Comparison of ENCODE assay signal across 10 cellular contexts in the genomic region with DNA sequence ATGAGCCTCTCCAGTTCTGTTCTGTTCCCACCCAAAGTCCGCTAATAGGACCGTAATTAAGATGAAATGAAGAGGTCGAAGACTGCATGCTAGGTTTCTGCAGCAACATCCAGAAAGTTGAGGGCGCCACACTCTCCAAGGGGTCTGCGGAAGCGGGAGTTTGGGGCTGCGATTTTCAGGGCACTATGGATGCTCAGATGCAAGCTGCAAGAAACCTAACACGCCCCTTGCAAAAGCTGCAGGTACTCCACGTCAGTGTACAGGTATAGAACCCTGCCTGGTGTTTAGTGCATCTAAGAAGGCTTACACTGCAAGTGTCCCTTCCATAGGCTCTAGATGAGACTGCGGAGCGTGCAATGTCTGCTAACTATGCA.
DNase-seq lines count a peak whose midpoint lies in the region; ATAC-seq and TF ChIP-seq lines count a peak whose summit lies in the region.
"Had no signal": no experiment of that assay in that cellular context is flagged by ENCODE, and none has a peak within 500 bp of the region (broad histone marks: within the 10 kb centered on the region; RNA-seq: fewer than 3 reads in every experiment).

No MANE protein-coding gene starts in this region.

- no peaks in the 10 kb centered on the region; the same call in 1 of the 2 replicates for H3K4me1 ChIP-seq in ES-I3 (ENCODE audit: insufficient read depth, low read length)

- peak overlapping the region; percentile 71; the same call in 1 of the 2 replicates for H3K9ac ChIP-seq in ES-I3 (ENCODE audit: low read depth, low read length)

- H3K27me3 Mint-ChIP-seq in CD14-positive monocyte (ENCODE audit: low read depth in 3 of 3) = peaks cover 47 to 68% (median 59%) of the 10 kb centered on the region in 3 donors
- H3K27me3 Mint-ChIP-seq in central memory CD8-positive, alpha-beta T cell = peaks cover 46% of the 10 kb centered on the region
- H3K27me3 Mint-ChIP-seq in natural killer cell treated with Interleukin-12 subunit alpha and Interleukin-12 subunit beta and Interleukin-15 and Interleukin-18, amount 100 ng/mL, for 72 hours = peaks cover 17 to 34% of the 10 kb centered on the region in 2 donors

- H3K4me1 Mint-ChIP-seq in CD14-positive monocyte = peaks cover 19% of the 10 kb centered on the region
- peaks cover 16% of the 10 kb centered on the region for H3K4me1 Mint-ChIP-seq in central memory CD8-positive, alpha-beta T cell
- H3K4me1 Mint-ChIP-seq in natural killer cell treated with Interleukin-12 subunit alpha and Interleukin-12 subunit beta and Interleukin-15 and Interleukin-18, amount 100 ng/mL, for 72 hours (ENCODE audit: low read depth in 2 of 2) = peaks cover 0 to 5% of the 10 kb centered on the region in 2 donors

- H3K36me3 Mint-ChIP-seq in CD14-positive monocyte = no peaks in the 10 kb centered on the region
- H3K36me3 Mint-ChIP-seq in central memory CD8-positive, alpha-beta T cell (ENCODE audit: insufficient read depth) = peaks cover 9% of the 10 kb centered on the region
- no peaks in the 10 kb centered on the region for H3K36me3 Mint-ChIP-seq in natural killer cell treated with Interleukin-12 subunit alpha and Interleukin-12 subunit beta and Interleukin-15 and Interleukin-18, amount 100 ng/mL, for 72 hours

- intact Hi-C loops in CD14-positive monocyte (cut with micrococcal nuclease) = no loop called here

- ATAC-seq in central memory CD8-positive, alpha-beta T cell (replicated peaks; ENCODE audit: extremely low read depth, poor library complexity, severe bottlenecking) = no peak
- no peak for ATAC-seq in natural killer cell treated with Interleukin-12 subunit alpha and Interleukin-12 subunit beta and Interleukin-15 and Interleukin-18, amount 100 ng/mL, for 72 hours

- DNase-seq in CD14-positive monocyte (ENCODE audit: low spot score) (no peak), iPS-NIHi7 (ENCODE audit: extremely low spot score) (no peak), ecto neural progenitor cell (ENCODE audit: low spot score) (no peak), T1000 (lab: John Stamatoyannopoulos, UW) (no peak)
- no peak for DNase-seq in central memory CD8-positive, alpha-beta T cell (ENCODE audit: low spot score in 2 of 2)
- no peak for DNase-seq in natural killer cell treated with Interleukin-12 subunit alpha and Interleukin-12 subunit beta and Interleukin-15 and Interleukin-18, amount 100 ng/mL, for 72 hours (ENCODE audit: low spot score)
- DNase-seq: amniotic stem cell, DMS79, NCI-H446 treated with DMSO at 0.1 percent for 48 hours had no signal

- H3K36me3 ChIP-seq in ES-I3 (ENCODE audit: insufficient read depth, low read length) = no peaks in the 10 kb centered on the region

- H3K9me3 ChIP-seq in ES-I3 (ENCODE audit: control insufficient read depth, insufficient read depth, low read length) = no peaks in the 10 kb centered on the region

- H3K9me3 Mint-ChIP-seq in CD14-positive monocyte = peaks cover 0 to 7% (median 3%) of the 10 kb centered on the region in 7 donors
- no peaks in the 10 kb centered on the region for H3K9me3 Mint-ChIP-seq in central memory CD8-positive, alpha-beta T cell
- no peaks in the 10 kb centered on the region for H3K9me3 Mint-ChIP-seq in natural killer cell treated with Interleukin-12 subunit alpha and Interleukin-12 subunit beta and Interleukin-15 and Interleukin-18, amount 100 ng/mL, for 72 hours

- TF ChIP-seq CTCF in CD14-positive monocyte (IDR thresholded peaks at IDR 0.05) = no peak

- peak overlapping the region; percentile 75 to 87 for H3K4me3 Mint-ChIP-seq in CD14-positive monocyte
- peak overlapping the region; percentile 78 for H3K4me3 Mint-ChIP-seq in central memory CD8-positive, alpha-beta T cell
- H3K4me3 Mint-ChIP-seq in natural killer cell treated with Interleukin-12 subunit alpha and Interleukin-12 subunit beta and Interleukin-15 and Interleukin-18, amount 100 ng/mL, for 72 hours = peak overlapping the region; percentile 58

- peak overlapping the region in 1 of 7 donors; percentile 35 for H3K27ac Mint-ChIP-seq in CD14-positive monocyte
- H3K27ac Mint-ChIP-seq in central memory CD8-positive, alpha-beta T cell (ENCODE audit: low read depth) = no peak overlapping the region
- H3K27ac Mint-ChIP-seq in natural killer cell treated with Interleukin-12 subunit alpha and Interleukin-12 subunit beta and Interleukin-15 and Interleukin-18, amount 100 ng/mL, for 72 hours = no peak overlapping the region
